Comparison of ENCODE assay signal across 9 cellular contexts in genomic region chr13:110520431-110521295, GRCh38. TPM values are rescaled to one million over a fixed set of nuclear protein-coding genes. Genes with fewer than 3 reads are reported as not detected.
DNase-seq lines count a peak whose midpoint lies in the region; ATAC-seq and TF ChIP-seq lines count a peak whose summit lies in the region.
"Had no signal": no experiment of that assay in that cellular context is flagged by ENCODE, and none has a peak within 500 bp of the region (broad histone marks: within the 10 kb centered on the region; RNA-seq: fewer than 3 reads in every experiment).

No MANE protein-coding gene starts in this region.

- H3K4me1 ChIP-seq in right cardiac atrium (ENCODE audit: control insufficient read depth, insufficient read depth, low read length) (peaks cover 7% of the 10 kb centered on the region), skeletal muscle satellite cell (ENCODE audit: control insufficient read depth, insufficient read depth, low read length) (peaks cover 26% of the 10 kb centered on the region)

- ATAC-seq in right cardiac atrium = peak; percentile 65 to 71
- ATAC-seq in SK-N-SH treated with all-trans-retinoic acid at 6 μM for 48 hours = no peak
- ATAC-seq in HG02610 (IDR thresholded peaks at IDR 0.05; ENCODE audit: unreplicated experiment) = no peak

- H3K9me3 ChIP-seq in right cardiac atrium (ENCODE audit: control insufficient read depth, low read length) = no peaks in the 10 kb centered on the region
- H3K9me3 ChIP-seq in skeletal muscle satellite cell (replicated peaks; ENCODE audit: low read length) = no peaks in the 10 kb centered on the region

- no peak overlapping the region for H3K9ac ChIP-seq in skeletal muscle satellite cell (ENCODE audit: low read depth, low read length)

- no peak overlapping the region for H3K4me3 ChIP-seq in right cardiac atrium (ENCODE audit: low read length)
- no peak overlapping the region for H3K4me3 ChIP-seq in skeletal muscle satellite cell (ENCODE audit: low read length)

- WGBS in right cardiac atrium = 44% methylated on average over 16 of the region's 16 CpGs

- intact Hi-C loops in right cardiac atrium (cut with DNase I) = no loop called here

- H3K27ac ChIP-seq in angular gyrus (ENCODE audit: low read depth, low read length) (peak overlapping the region; percentile 41), right cardiac atrium (ENCODE audit: low read length) (peak overlapping the region; percentile 59)

- DNase-seq in GM04504 (ENCODE audit: low read depth) = peak; percentile 66
- DNase-seq in right cardiac atrium = peak; percentile 83 to 91 (median 86)
- DNase-seq in middle frontal gyrus (ENCODE audit: extremely low spot score, low spot score) = no peak
- no peak for DNase-seq in NCI-H82 treated with DMSO at 0.1 percent for 48 hours (lab: John Stamatoyannopoulos, UW; ENCODE audit: unreplicated experiment)
- DNase-seq: activated naive CD4-positive, alpha-beta T cell treated with anti-CD3 and anti-CD28 coated beads for 36 hours had no signal

- H3K27me3 ChIP-seq in right cardiac atrium (ENCODE audit: control insufficient read depth, insufficient read depth) (no peaks in the 10 kb centered on the region), skeletal muscle satellite cell (ENCODE audit: control insufficient read depth, insufficient read depth, low read length) (no peaks in the 10 kb centered on the region)

- H3K4me2 ChIP-seq in skeletal muscle satellite cell (ENCODE audit: low read length) = peak overlapping the region; percentile 19

- H3K36me3 ChIP-seq in skeletal muscle satellite cell (ENCODE audit: insufficient read depth, low read length) = no peaks in the 10 kb centered on the region

TF ChIP-seq in SK-N-SH treated with all-trans-retinoic acid at 6 μM for 48 hours, 23 proteins besides CTCF, POLR2A, EP300 and RAD21:
- TF ChIP-seq ZC3H10 (CRISPR knock-in tag; IDR thresholded peaks at IDR 0.05) = no peak
- TF ChIP-seq ZFP30 (CRISPR knock-in tag; IDR thresholded peaks at IDR 0.05) = no peak
- TF ChIP-seq ISL1 (CRISPR knock-in tag; IDR thresholded peaks at IDR 0.05) = no peak
- TF ChIP-seq RARB (CRISPR knock-in tag; IDR thresholded peaks at IDR 0.05) = no peak
- no peak for TF ChIP-seq ESRRG (CRISPR knock-in tag; IDR thresholded peaks at IDR 0.05)
- TF ChIP-seq ZFP3 (CRISPR knock-in tag; IDR thresholded peaks at IDR 0.05) = no peak
- TF ChIP-seq GLIS3 (CRISPR knock-in tag; IDR thresholded peaks at IDR 0.05) = no peak
- no peak for TF ChIP-seq TOX (CRISPR knock-in tag; IDR thresholded peaks at IDR 0.05; ENCODE audit: borderline replicate concordance)
- TF ChIP-seq ZNF565 (CRISPR knock-in tag; conservative IDR thresholded peaks at IDR 0.05; ENCODE audit: low read depth) = no peak
TF ChIP-seq in SK-N-SH treated with all-trans-retinoic acid at 6 μM for 48 hours: peak in this region for 0.

RNA-seq across cellular contexts. Expression of gene RAB20, which starts 40.9 kb away (rescaled TPM):
- total RNA-seq in right cardiac atrium = 10 to 100 TPM; 10.5 to 15.3 (median 12.3) TPM
- polyA plus RNA-seq in right cardiac atrium = 11.8 TPM
- total RNA-seq in skeletal muscle satellite cell (2012; rRNA removed) = 10.4 and 11.8 TPM in 2 replicates

Comparison
In these comparisons a context has a peak if more than half of its experiments do, and no peak if none do; other contexts are left out.
1. DNase-seq: peak in GM04504 (single experiment) and right cardiac atrium (3 of 3); none in middle frontal gyrus (single experiment) and NCI-H82 treated with DMSO at 0.1 percent for 48 hours (single experiment).
2. ATAC-seq: peak in right cardiac atrium (2 of 2); none in SK-N-SH treated with all-trans-retinoic acid at 6 μM for 48 hours (single experiment) and HG02610 (single experiment).